25 cellular contexts compared by ENCODE assay signal in the genomic region with DNA sequence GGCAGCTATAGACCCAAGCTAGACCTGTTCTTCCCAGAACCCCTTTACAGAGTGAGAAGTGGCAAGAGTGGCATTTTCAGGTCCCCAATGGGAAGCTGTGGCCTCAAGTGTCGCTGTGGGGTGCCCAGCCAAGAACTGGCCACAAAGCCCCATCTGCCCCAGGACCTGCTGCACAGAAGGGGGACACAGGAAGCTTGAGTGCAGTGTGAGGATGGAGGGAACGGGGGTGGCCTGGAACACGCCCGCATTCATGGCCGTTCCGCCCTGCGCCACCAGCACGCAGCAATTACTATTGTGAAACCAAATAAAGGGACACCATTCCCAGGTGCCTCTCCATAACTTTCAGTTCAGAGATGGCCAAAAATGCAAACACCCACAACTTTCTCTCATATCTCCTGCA.
"Had no signal": no experiment of that assay in that cellular context is flagged by ENCODE, and none has a peak within 500 bp of the region (broad histone marks: within the 10 kb centered on the region; RNA-seq: fewer than 3 reads in every experiment).

No MANE protein-coding gene starts in this region.

- H3K27ac ChIP-seq: neural progenitor cell, ovary, parathyroid adenoma, prostate gland, right lobe of liver, sigmoid colon, stomach, thoracic aorta, thyroid gland, tibial nerve, upper lobe of left lung had no signal

- H3K4me3 ChIP-seq: neural progenitor cell, ovary, prostate gland, right lobe of liver, sigmoid colon, stomach, thoracic aorta, thyroid gland, tibial nerve, upper lobe of left lung had no signal

- DNase-seq: naive thymus-derived CD4-positive, alpha-beta T cell; natural killer cell; ovary; posterior cingulate gyrus; retina; right cardiac atrium; right lobe of liver; sigmoid colon; small intestine; stimulated activated CD4-positive, alpha-beta T cell treated with anti-CD3 and anti-CD28 coated beads, Interleukin-15, amount 100 ng/mL, for 24 hours; stimulated activated CD4-positive, alpha-beta T cell treated with anti-CD3 and anti-CD28 coated beads, Interleukin-2, amount 100 ng/mL, for 24 hours; stimulated activated CD4-positive, alpha-beta T cell treated with anti-CD3 and anti-CD28 coated beads, Interleukin-2, amount 100 ng/mL, for 48 hours; stimulated activated CD4-positive, alpha-beta T cell treated with anti-CD3 and anti-CD28 coated beads, Interleukin-4, amount 100 ng/mL, for 24 hours; stimulated activated naive B cell treated with anti-CD40 and anti-IgM and Interleukin-4, amounts not matched to agents 10 μg/mL and 1 μg/mL and 100 μg/mL, for 72 hours; stimulated activated naive CD4-positive, alpha-beta T cell treated with Interleukin-2 at 50 U/mL for 16 hours; stomach; thyroid gland; trophoblast cell; upper lobe of left lung had no signal

- ATAC-seq: naive thymus-derived CD4-positive, alpha-beta T cell; natural killer cell; right cardiac atrium; right lobe of liver; stimulated activated effector memory CD8-positive, alpha-beta T cell treated with anti-CD3 and anti-CD28 coated beads, Interleukin-12 subunit alpha, Interleukin-12 subunit beta, amount 100 ng/mL, for 72 hours; stimulated activated naive B cell treated with anti-CD40 and anti-IgM and Interleukin-4, amounts not matched to agents 10 μg/mL and 1 μg/mL and 100 μg/mL, for 72 hours had no signal
